In the genomic region with DNA sequence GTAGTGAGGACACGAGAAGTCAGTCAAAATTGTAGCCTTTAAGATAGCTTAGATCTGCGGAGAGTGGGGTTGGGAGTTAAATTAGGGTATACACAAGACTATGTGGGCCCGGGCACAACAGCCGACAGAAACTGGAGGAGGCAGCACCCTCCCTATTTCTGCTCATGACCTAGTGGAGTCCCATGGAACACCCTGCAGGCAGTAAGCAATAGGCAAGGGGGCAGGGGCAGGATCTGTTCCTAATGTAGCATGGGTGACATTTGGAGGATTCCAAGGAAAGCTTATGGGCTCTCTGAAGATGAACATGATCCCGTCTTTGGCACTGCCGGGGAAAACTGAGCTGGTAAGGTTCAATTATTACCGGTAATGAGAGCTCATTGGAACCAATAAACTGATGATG, we compare ENCODE assay signal across 30 cellular contexts.
"Had no signal": no experiment of that assay in that cellular context is flagged by ENCODE, and none has a peak within 500 bp of the region (broad histone marks: within the 10 kb centered on the region; RNA-seq: fewer than 3 reads in every experiment).

No MANE protein-coding gene starts in this region.

- H3K27me3 ChIP-seq: neural progenitor cell, neutrophil, pancreas, right lobe of liver, sigmoid colon, testis, tibial artery, transverse colon, upper lobe of right lung, uterus had no signal

- H3K4me1 ChIP-seq: neural progenitor cell, pancreas, prostate gland, right lobe of liver, sigmoid colon, spleen, testis, uterus had no signal

- H3K4me3 ChIP-seq: neural progenitor cell, pancreas, prostate gland, right lobe of liver, sigmoid colon, skin epidermis, smooth muscle cell, spleen, suprapubic skin, testis, tibial artery, transverse colon, upper lobe of right lung, uterus had no signal

- H3K9ac ChIP-seq: neural progenitor cell had no signal

- H3K9me3 ChIP-seq: neutrophil, pancreas, prostate gland, right lobe of liver, sigmoid colon, spleen, suprapubic skin, testis, tibial artery, transverse colon, upper lobe of right lung, uterus had no signal

- H3K9me3 Mint-ChIP-seq: natural killer cell; nephron; stimulated activated effector memory CD8-positive, alpha-beta T cell treated with anti-CD3 and anti-CD28 coated beads, Interleukin-12 subunit alpha, Interleukin-12 subunit beta, amount 100 ng/mL, for 72 hours; type B pancreatic cell had no signal

- DNase-seq: naive thymus-derived CD4-positive, alpha-beta T cell; natural killer cell; nucleus accumbens; pancreas; right cardiac atrium; right lobe of liver; sigmoid colon; spleen; stimulated activated CD4-positive, alpha-beta T cell treated with anti-CD3 and anti-CD28 coated beads, Interleukin-12 subunit alpha, Interleukin-12 subunit beta, amount 100 ng/mL, for 4 hours; stimulated activated CD4-positive, alpha-beta T cell treated with anti-CD3 and anti-CD28 coated beads, Interleukin-1b, Interleukin-23, amount 100 ng/mL, for 48 hours; stimulated activated CD4-positive, alpha-beta T cell treated with anti-CD3 and anti-CD28 coated beads, Interleukin-4, amount 100 ng/mL, for 1 hour; stimulated activated CD4-positive, alpha-beta T cell treated with anti-CD3 and anti-CD28 coated beads, Interleukin-4, amount 100 ng/mL, for 4 hours; stimulated activated naive CD4-positive, alpha-beta T cell; stimulated activated naive CD8-positive, alpha-beta T cell treated with anti-CD3 and anti-CD28 coated beads, Interleukin-15, amount 100 ng/mL, for 72 hours; stimulated activated naive CD8-positive, alpha-beta T cell treated with anti-CD3 and anti-CD28 coated beads, Interleukin-15, Interleukin-2, amounts not matched to agents 100 U/mL and 50 U/mL, for 24 hours; substantia nigra; testis; tibial artery; transverse colon; upper lobe of right lung; uterus had no signal

- H3K27ac Mint-ChIP-seq: naive thymus-derived CD4-positive, alpha-beta T cell; natural killer cell; nephron; neural progenitor cell; stimulated activated effector memory CD8-positive, alpha-beta T cell treated with anti-CD3 and anti-CD28 coated beads, Interleukin-12 subunit alpha, Interleukin-12 subunit beta, amount 100 ng/mL, for 72 hours; stimulated activated naive CD8-positive, alpha-beta T cell treated with anti-CD3 and anti-CD28 coated beads, Interleukin-15, amount 100 ng/mL, for 72 hours; type B pancreatic cell had no signal

- H3K36me3 ChIP-seq: neural progenitor cell, neutrophil, pancreas, prostate gland, right lobe of liver, sigmoid colon, spleen, suprapubic skin, tibial artery, transverse colon, upper lobe of right lung, uterus had no signal

- H3K27ac ChIP-seq: neural progenitor cell, neutrophil, pancreas, prostate gland, right lobe of liver, sigmoid colon, skin epidermis, spleen, suprapubic skin, testis, tibial artery, transverse colon, upper lobe of right lung, uterus had no signal

- H3K36me3 Mint-ChIP-seq: naive thymus-derived CD4-positive, alpha-beta T cell; natural killer cell; neural progenitor cell; stimulated activated effector memory CD8-positive, alpha-beta T cell treated with anti-CD3 and anti-CD28 coated beads, Interleukin-12 subunit alpha, Interleukin-12 subunit beta, amount 100 ng/mL, for 72 hours; type B pancreatic cell had no signal

- ATAC-seq: naive thymus-derived CD4-positive, alpha-beta T cell; natural killer cell; pancreas; right cardiac atrium; right lobe of liver; stimulated activated effector memory CD8-positive, alpha-beta T cell treated with anti-CD3 and anti-CD28 coated beads, Interleukin-12 subunit alpha, Interleukin-12 subunit beta, amount 100 ng/mL, for 72 hours; stimulated activated naive CD8-positive, alpha-beta T cell treated with anti-CD3 and anti-CD28 coated beads, Interleukin-15, amount 100 ng/mL, for 72 hours; stimulated activated naive CD8-positive, alpha-beta T cell treated with anti-CD3 and anti-CD28 coated beads, Interleukin-15, Interleukin-2, amounts not matched to agents 100 U/mL and 50 U/mL, for 24 hours; upper lobe of right lung had no signal

- H3K4me3 Mint-ChIP-seq: naive thymus-derived CD4-positive, alpha-beta T cell; natural killer cell; nephron; neural progenitor cell; stimulated activated effector memory CD8-positive, alpha-beta T cell treated with anti-CD3 and anti-CD28 coated beads, Interleukin-12 subunit alpha, Interleukin-12 subunit beta, amount 100 ng/mL, for 72 hours; stimulated activated naive CD8-positive, alpha-beta T cell treated with anti-CD3 and anti-CD28 coated beads, Interleukin-15, amount 100 ng/mL, for 72 hours; type B pancreatic cell had no signal

- H3K4me1 Mint-ChIP-seq: naive thymus-derived CD4-positive, alpha-beta T cell; natural killer cell; neural progenitor cell; stimulated activated effector memory CD8-positive, alpha-beta T cell treated with anti-CD3 and anti-CD28 coated beads, Interleukin-12 subunit alpha, Interleukin-12 subunit beta, amount 100 ng/mL, for 72 hours; stimulated activated naive CD8-positive, alpha-beta T cell treated with anti-CD3 and anti-CD28 coated beads, Interleukin-15, amount 100 ng/mL, for 72 hours had no signal
